19 cellular contexts compared by ENCODE assay signal in genomic region chrY:20763899-20764298, GRCh38. TPM values are rescaled to one million over a fixed set of nuclear protein-coding genes. Genes with fewer than 3 reads are reported as not detected.
DNase-seq lines count a peak whose midpoint lies in the region; ATAC-seq and TF ChIP-seq lines count a peak whose summit lies in the region.
"Had no signal": no experiment of that assay in that cellular context is flagged by ENCODE, and none has a peak within 500 bp of the region (broad histone marks: within the 10 kb centered on the region; RNA-seq: fewer than 3 reads in every experiment).

No MANE protein-coding gene starts in this region.

- H3K4me3 ChIP-seq in OCI-LY3 (ENCODE audit: low read length) = no peak overlapping the region
- H3K4me3 ChIP-seq: right lobe of liver, SJSA1, tibial artery had no signal

- H3K27me3 Mint-ChIP-seq in activated CD8-positive, alpha-beta memory T cell treated with anti-CD3 and anti-CD28 coated beads, Interleukin-2, amount 10 ng/mL, durations not matched to agents 7 days and 5 days = peaks cover 3% of the 10 kb centered on the region
- no peaks in the 10 kb centered on the region for H3K27me3 Mint-ChIP-seq in naive thymus-derived CD8-positive, alpha-beta T cell

- peak; percentile 68 for ATAC-seq in activated CD8-positive, alpha-beta memory T cell treated with anti-CD3 and anti-CD28 coated beads, Interleukin-2, amount 10 ng/mL, durations not matched to agents 7 days and 5 days
- ATAC-seq in GM21447 (IDR thresholded peaks at IDR 0.05; ENCODE audit: unreplicated experiment) (peak; percentile 72), GM21381 (IDR thresholded peaks at IDR 0.05; ENCODE audit: unreplicated experiment) (no peak), GM18870 (IDR thresholded peaks at IDR 0.05; ENCODE audit: unreplicated experiment) (no peak)
- ATAC-seq in naive thymus-derived CD8-positive, alpha-beta T cell = peak; percentile 61 to 88
- ATAC-seq: right lobe of liver had no signal

- H3K9me3 Mint-ChIP-seq in activated CD8-positive, alpha-beta memory T cell treated with anti-CD3 and anti-CD28 coated beads, Interleukin-2, amount 10 ng/mL, durations not matched to agents 7 days and 5 days (ENCODE audit: low read depth) = peaks cover 2% of the 10 kb centered on the region
- no peaks in the 10 kb centered on the region for H3K9me3 Mint-ChIP-seq in naive thymus-derived CD8-positive, alpha-beta T cell

- H4K20me1 ChIP-seq in OCI-LY3 (ENCODE audit: insufficient read depth, low read length) = no peaks in the 10 kb centered on the region

- POLR2A ChIA-PET in naive thymus-derived CD8-positive, alpha-beta T cell (lab: Charles Lee) = interaction anchor here (2.0 kb wide), 1 partner anchor 17 kb away, joined by 5 read pairs; no protein-coding TSS in a partner anchor

- H3K36me3 Mint-ChIP-seq in activated CD8-positive, alpha-beta memory T cell treated with anti-CD3 and anti-CD28 coated beads, Interleukin-2, amount 10 ng/mL, durations not matched to agents 7 days and 5 days = peaks cover 6% of the 10 kb centered on the region
- H3K36me3 Mint-ChIP-seq in naive thymus-derived CD8-positive, alpha-beta T cell = no peaks in the 10 kb centered on the region

- H2AFZ ChIP-seq in OCI-LY3 (ENCODE audit: low read depth, low read length) = no peak overlapping the region

- no peak for DNase-seq in activated CD8-positive, alpha-beta memory T cell treated with anti-CD3 and anti-CD28 coated beads, Interleukin-2, amount 10 ng/mL, durations not matched to agents 7 days and 5 days
- no peak for DNase-seq in activated CD8-positive, alpha-beta memory T cell treated with anti-CD3 and anti-CD28 coated beads for 24 hours
- no peak for DNase-seq in naive thymus-derived CD8-positive, alpha-beta T cell
- DNase-seq in LoVo (ENCODE audit: low spot score) = no peak
- DNase-seq: kidney; NCI-H1436 treated with DMSO at 0.1 percent for 48 hours; NCI-H345; right lobe of liver; stimulated activated CD4-positive, alpha-beta T cell treated with anti-CD3 and anti-CD28 coated beads, Interleukin-2, amount 100 ng/mL, for 24 hours; tibial artery had no signal

- H3K9me3 ChIP-seq in OCI-LY3 (ENCODE audit: insufficient read depth, low read length) = no peaks in the 10 kb centered on the region
- H3K9me3 ChIP-seq: right lobe of liver, SJSA1, tibial artery had no signal

- CTCF ChIA-PET in activated CD8-positive, alpha-beta memory T cell treated with anti-CD3 and anti-CD28 coated beads, Interleukin-2, amount 10 ng/mL, durations not matched to agents 7 days and 5 days (lab: Charles Lee) = no interaction called here

- peak overlapping the region; percentile 36 for H3K4me3 Mint-ChIP-seq in activated CD8-positive, alpha-beta memory T cell treated with anti-CD3 and anti-CD28 coated beads, Interleukin-2, amount 10 ng/mL, durations not matched to agents 7 days and 5 days
- peak overlapping the region in 5 of 10 donors; percentile 7 to 69 (median 44) for H3K4me3 Mint-ChIP-seq in naive thymus-derived CD8-positive, alpha-beta T cell

- H3K79me2 ChIP-seq in OCI-LY3 (ENCODE audit: low read length) = no peaks in the 10 kb centered on the region

- peak; percentile 20; the same call in 1 of the 2 replicates for TF ChIP-seq CTCF in OCI-LY3 (IDR thresholded peaks at IDR 0.05; ENCODE audit: low read depth, low read length)

- peak overlapping the region; percentile 29 for H3K4me2 ChIP-seq in OCI-LY3 (ENCODE audit: low read length)

- peaks cover 16% of the 10 kb centered on the region for H3K4me1 ChIP-seq in OCI-LY3 (ENCODE audit: low read length)
- H3K4me1 ChIP-seq: right lobe of liver, SJSA1, tibial artery had no signal

- H3K27me3 ChIP-seq in OCI-LY3 (ENCODE audit: low read depth, low read length) = no peaks in the 10 kb centered on the region
- H3K27me3 ChIP-seq: right lobe of liver, SJSA1, tibial artery had no signal

- H3K4me1 Mint-ChIP-seq in activated CD8-positive, alpha-beta memory T cell treated with anti-CD3 and anti-CD28 coated beads, Interleukin-2, amount 10 ng/mL, durations not matched to agents 7 days and 5 days = peaks cover 39% of the 10 kb centered on the region
- H3K4me1 Mint-ChIP-seq in naive thymus-derived CD8-positive, alpha-beta T cell = peaks cover 27 to 44% (median 34%) of the 10 kb centered on the region in 4 donors

- no peaks in the 10 kb centered on the region for H3K36me3 ChIP-seq in OCI-LY3 (replicated peaks; ENCODE audit: low read depth, low read length)
- H3K36me3 ChIP-seq: right lobe of liver, SJSA1, tibial artery had no signal

- H3K27ac Mint-ChIP-seq in activated CD8-positive, alpha-beta memory T cell treated with anti-CD3 and anti-CD28 coated beads, Interleukin-2, amount 10 ng/mL, durations not matched to agents 7 days and 5 days = peak overlapping the region; percentile 78
- H3K27ac Mint-ChIP-seq in naive thymus-derived CD8-positive, alpha-beta T cell = peak overlapping the region in 5 of 10 donors; percentile 20 to 81 (median 67)

- no peak overlapping the region for H3K9ac ChIP-seq in OCI-LY3 (ENCODE audit: low read length)

- no peak overlapping the region for H3K27ac ChIP-seq in OCI-LY3 (ENCODE audit: low read length)
- H3K27ac ChIP-seq: right lobe of liver, SJSA1, tibial artery had no signal

RNA-seq across cellular contexts. Expression of gene RPS4Y2, which starts 8.0 kb away (rescaled TPM):
- total RNA-seq in activated CD8-positive, alpha-beta memory T cell treated with anti-CD3 and anti-CD28 coated beads, Interleukin-2, amount 10 ng/mL, durations not matched to agents 7 days and 5 days = under 1 TPM; 0.38 to 0.40 TPM
- not detected for total RNA-seq in naive thymus-derived CD8-positive, alpha-beta T cell
- polyA plus RNA-seq in naive thymus-derived CD8-positive, alpha-beta T cell = not detected
- total RNA-seq: astrocyte, epithelial cell of proximal tubule, H1, kidney, right lobe of liver, SJSA1 had no signal
- polyA plus RNA-seq: AG04450, H1 had no signal

Comparison
In these comparisons a context has a peak if more than half of its experiments do, and no peak if none do; other contexts are left out.
1. ATAC-seq: peak in activated CD8-positive, alpha-beta memory T cell treated with anti-CD3 and anti-CD28 coated beads, Interleukin-2, amount 10 ng/mL, durations not matched to agents 7 days and 5 days (single experiment), GM21447 (single experiment) and naive thymus-derived CD8-positive, alpha-beta T cell (2 of 2); none in GM21381 (single experiment) and GM18870 (single experiment).